In the genomic region with DNA sequence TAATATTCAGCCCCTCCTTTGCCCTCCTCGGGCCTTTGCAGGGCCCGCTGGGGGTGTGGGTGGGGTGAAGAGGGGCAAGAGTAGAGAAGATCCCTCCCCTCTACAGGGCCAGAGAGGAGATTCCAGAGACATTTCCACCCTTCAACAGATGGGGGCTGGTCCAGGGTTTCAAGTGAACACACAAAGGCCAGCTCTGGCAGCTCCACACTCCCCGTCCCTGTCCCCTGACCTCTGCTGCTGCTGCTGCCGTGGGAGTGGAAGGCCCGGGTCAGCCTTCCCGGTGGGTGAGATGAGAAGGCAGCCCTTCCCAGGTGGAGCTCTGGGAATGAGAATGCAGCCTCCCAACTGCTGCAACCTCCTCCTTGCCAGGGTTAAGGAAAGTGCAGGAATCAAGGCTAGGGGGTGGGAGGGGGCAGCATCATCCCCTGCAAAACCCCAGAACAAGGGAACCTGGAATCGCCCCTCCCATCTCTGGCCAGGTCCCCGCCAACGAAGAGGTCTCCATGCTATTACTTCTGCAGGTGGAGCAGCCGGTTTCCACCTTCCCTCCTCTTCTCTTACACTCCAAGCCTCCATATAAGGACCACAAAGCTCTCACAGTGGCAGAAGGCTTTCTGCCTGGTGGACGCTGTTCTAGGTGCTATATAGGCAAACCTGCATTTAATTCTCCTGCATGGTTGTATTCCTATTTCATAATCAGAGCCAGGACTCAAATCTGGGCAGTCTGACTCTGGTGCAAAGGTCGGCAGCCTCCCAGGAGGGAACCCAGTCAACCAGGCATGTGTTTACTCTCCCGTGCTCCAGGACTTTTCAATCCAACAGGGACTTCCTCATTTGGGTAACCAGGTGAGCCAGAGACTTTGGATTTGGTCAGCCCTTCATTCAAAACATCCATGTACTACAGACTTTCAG, we compare ENCODE assay signal across 17 cellular contexts. TPM values are rescaled to one million over a fixed set of nuclear protein-coding genes. Genes with fewer than 3 reads are reported as not detected.
A peak's percentile ranks its signal among the peaks of the same experiment; 100 is the strongest.
DNase-seq lines count a peak whose midpoint lies in the region; ATAC-seq and TF ChIP-seq lines count a peak whose summit lies in the region.
"Had no signal": no experiment of that assay in that cellular context is flagged by ENCODE, and none has a peak within 500 bp of the region (broad histone marks: within the 10 kb centered on the region; RNA-seq: fewer than 3 reads in every experiment).

No MANE protein-coding gene starts in this region.

- H4K20me1 ChIP-seq in PC-3 (ENCODE audit: low read length) = no peaks in the 10 kb centered on the region

- H3K79me2 ChIP-seq in PC-3 (ENCODE audit: low read length) = no peaks in the 10 kb centered on the region

- H2AFZ ChIP-seq in PC-3 (ENCODE audit: low read length) = peak overlapping the region; percentile 48; the same call in 1 of the 2 replicates
- H2AFZ ChIP-seq in neuron (ENCODE audit: low read depth, low read length) = peak overlapping the region; percentile 62
- H2AFZ ChIP-seq: GM23248 had no signal

- H3K27ac ChIP-seq in PC-3 (ENCODE audit: low read length) = no peak overlapping the region
- H3K27ac ChIP-seq: GM23248, thoracic aorta had no signal

- no TSS peak for BruUV-seq in PC-3 (replicated peaks; lab: Mats Ljungman, UMichigan)

- no peak for TF ChIP-seq CTCF in PC-3 (conservative IDR thresholded peaks at IDR 0.05; ENCODE audit: low read depth, low read length)

- H3K27me3 ChIP-seq in PC-3 (ENCODE audit: low read length) = no peaks in the 10 kb centered on the region
- H3K27me3 ChIP-seq in neuron (ENCODE audit: insufficient read depth, low read length) = peaks cover 5% of the 10 kb centered on the region

- H3K4me1 Mint-ChIP-seq in stimulated activated naive CD8-positive, alpha-beta T cell treated with anti-CD3 and anti-CD28 coated beads, Interleukin-15, amount 100 ng/mL, for 72 hours = no peaks in the 10 kb centered on the region
- H3K4me1 Mint-ChIP-seq: central memory CD8-positive, alpha-beta T cell; naive thymus-derived CD4-positive, alpha-beta T cell had no signal

- H3K27me3 Mint-ChIP-seq in stimulated activated naive CD8-positive, alpha-beta T cell treated with anti-CD3 and anti-CD28 coated beads, Interleukin-15, amount 100 ng/mL, for 72 hours = peaks cover 50% of the 10 kb centered on the region

- no peak for ATAC-seq in PC-3
- no peak for ATAC-seq in HG03442 (IDR thresholded peaks at IDR 0.05; ENCODE audit: unreplicated experiment)
- ATAC-seq in HG03571 (IDR thresholded peaks at IDR 0.05; ENCODE audit: unreplicated experiment) = no peak
- no peak for ATAC-seq in stimulated activated naive CD8-positive, alpha-beta T cell treated with anti-CD3 and anti-CD28 coated beads, Interleukin-15, amount 100 ng/mL, for 72 hours
- ATAC-seq: activated T-cell treated with anti-CD3 and anti-CD28 coated beads, Interleukin-2, amount 50 U/mL, for 4 hours; naive thymus-derived CD4-positive, alpha-beta T cell had no signal

- peaks cover 22% of the 10 kb centered on the region for H3K4me1 ChIP-seq in PC-3 (ENCODE audit: insufficient read depth, low read length)
- H3K4me1 ChIP-seq in neuron (ENCODE audit: insufficient read depth, low read length) = peaks cover 7% of the 10 kb centered on the region

- H3K9me3 Mint-ChIP-seq in stimulated activated naive CD8-positive, alpha-beta T cell treated with anti-CD3 and anti-CD28 coated beads, Interleukin-15, amount 100 ng/mL, for 72 hours = no peaks in the 10 kb centered on the region
- H3K9me3 Mint-ChIP-seq: activated T-cell treated with anti-CD3 and anti-CD28 coated beads, Interleukin-2, amount 50 U/mL, for 4 hours; central memory CD8-positive, alpha-beta T cell; naive thymus-derived CD4-positive, alpha-beta T cell had no signal

- H3K36me3 ChIP-seq in PC-3 (ENCODE audit: low read depth, low read length) (no peaks in the 10 kb centered on the region), neuron (ENCODE audit: insufficient read depth, low read length) (no peaks in the 10 kb centered on the region)
- H3K36me3 ChIP-seq: thoracic aorta had no signal

- peak overlapping the region; percentile 30; the same call in 1 of the 2 replicates for H3K4me2 ChIP-seq in PC-3 (ENCODE audit: low read length)

- CTCF ChIA-PET in PC-3 (lab: Charles Lee) = no interaction called here

- H3K4me3 ChIP-seq in PC-3 (ENCODE audit: low read length) = no peak overlapping the region
- no peak overlapping the region for H3K4me3 ChIP-seq in neuron (ENCODE audit: low read length)
- H3K4me3 ChIP-seq: GM23248, thoracic aorta had no signal

- intact Hi-C loops in PC-3 (cut with micrococcal nuclease) = no loop called here

- H3K4me3 Mint-ChIP-seq in stimulated activated naive CD8-positive, alpha-beta T cell treated with anti-CD3 and anti-CD28 coated beads, Interleukin-15, amount 100 ng/mL, for 72 hours = no peak overlapping the region
- H3K4me3 Mint-ChIP-seq: activated T-cell treated with anti-CD3 and anti-CD28 coated beads, Interleukin-2, amount 50 U/mL, for 4 hours; central memory CD8-positive, alpha-beta T cell; naive thymus-derived CD4-positive, alpha-beta T cell had no signal

- no peak overlapping the region for H3K9ac ChIP-seq in PC-3 (ENCODE audit: low read length)
- H3K9ac ChIP-seq: GM23248 had no signal

- H3K9me2 ChIP-seq in PC-3 (replicated peaks; ENCODE audit: low read length) = no peaks in the 10 kb centered on the region

- DNase-seq in DMS53 (lab: John Stamatoyannopoulos, UW) = peak; percentile 71
- no peak for DNase-seq in PC-3
- peak; percentile 67 for DNase-seq in iPS-NIHi7 (ENCODE audit: extremely low spot score)
- DNase-seq in foreskin melanocyte = no peak
- no peak for DNase-seq in stimulated activated naive CD8-positive, alpha-beta T cell treated with anti-CD3 and anti-CD28 coated beads, Interleukin-15, amount 100 ng/mL, for 72 hours
- DNase-seq: activated T-cell treated with anti-CD3 and anti-CD28 coated beads, Interleukin-2, amount 50 U/mL, for 4 hours; GM23248; islet precursor cell; naive thymus-derived CD4-positive, alpha-beta T cell; NCI-H1105 treated with DMSO at 0.1 percent for 48 hours; SIG-M5; stimulated activated CD4-positive, alpha-beta T cell treated with anti-CD3 and anti-CD28 coated beads, Interleukin-2, amount 100 ng/mL, for 24 hours had no signal

- H3K9me3 ChIP-seq in PC-3 (ENCODE audit: low read length) (no peaks in the 10 kb centered on the region), neuron (ENCODE audit: low read length) (no peaks in the 10 kb centered on the region)
- H3K9me3 ChIP-seq: thoracic aorta had no signal

- no peaks in the 10 kb centered on the region for H3F3A ChIP-seq in PC-3 (ENCODE audit: low read length, unreplicated experiment)

- H3K27ac Mint-ChIP-seq in stimulated activated naive CD8-positive, alpha-beta T cell treated with anti-CD3 and anti-CD28 coated beads, Interleukin-15, amount 100 ng/mL, for 72 hours = no peak overlapping the region
- H3K27ac Mint-ChIP-seq: naive thymus-derived CD4-positive, alpha-beta T cell had no signal

- POLR2A ChIA-PET in PC-3 (lab: Charles Lee; ENCODE audit: unreplicated experiment) = no interaction called here

RNA-seq across cellular contexts. Expression of gene ARHGEF10L, which starts 22.9 kb away (rescaled TPM):
- 11.2 and 11.3 TPM in 2 replicates for total RNA-seq in PC-3 (2014; rRNA removed)

Comparison
In these comparisons a context has a peak if more than half of its experiments do, and no peak if none do; other contexts are left out.
1. DNase-seq: peak in DMS53 (single experiment) and iPS-NIHi7 (single experiment); none in PC-3 (single experiment), foreskin melanocyte (single experiment) and stimulated activated naive CD8-positive, alpha-beta T cell treated with anti-CD3 and anti-CD28 coated beads, Interleukin-15, amount 100 ng/mL, for 72 hours (0 of 2).